Comparison of ENCODE assay signal across 8 cellular contexts in the genomic region with DNA sequence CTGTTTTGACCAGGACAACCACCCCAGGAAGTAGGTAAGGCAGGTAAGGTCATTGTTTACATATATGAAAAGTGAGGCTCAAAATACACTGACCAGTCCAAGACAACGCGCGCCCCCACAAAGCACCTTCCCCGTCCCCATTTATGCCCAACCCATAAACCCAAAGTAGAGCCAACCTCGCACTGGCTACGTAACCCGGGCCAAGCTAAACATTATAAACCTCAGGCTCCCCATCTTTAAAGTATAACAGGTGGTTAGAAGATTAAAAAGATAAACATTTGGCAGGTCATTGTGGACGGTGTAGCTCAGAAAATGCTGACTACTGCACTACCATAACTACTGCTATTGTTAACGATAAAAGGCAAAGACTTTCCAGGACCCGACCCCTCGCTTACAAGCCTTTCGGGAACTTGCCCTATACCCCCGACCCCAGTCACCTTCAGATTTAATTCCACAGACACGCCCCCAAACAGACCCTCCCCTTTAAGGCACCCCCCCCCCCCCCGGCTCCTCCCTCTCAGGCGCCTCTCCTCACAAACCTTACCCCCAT. TPM values are rescaled to one million over a fixed set of nuclear protein-coding genes. Genes with fewer than 3 reads are reported as not detected.
A peak's percentile ranks its signal among the peaks of the same experiment; 100 is the strongest.
DNase-seq lines count a peak whose midpoint lies in the region; ATAC-seq and TF ChIP-seq lines count a peak whose summit lies in the region.

No MANE protein-coding gene starts in this region.

- no peak for DNase-seq in MM.1S
- no peak for DNase-seq in breast epithelium (ENCODE audit: low spot score in 2 of 2)
- DNase-seq in GOT3 (lab: John Stamatoyannopoulos, UW), result no peak
- no peak for DNase-seq in mesenteric fat pad (ENCODE audit: low spot score)

- TF ChIP-seq CTCF in MM.1S (IDR thresholded peaks at IDR 0.05; ENCODE audit: low read length) (no peak), breast epithelium (IDR thresholded peaks at IDR 0.05) (no peak), liver (IDR thresholded peaks at IDR 0.05; ENCODE audit: low read depth, low read length, missing input control) (no peak)

- no peaks in the 10 kb centered on the region for H4K20me1 ChIP-seq in MM.1S (ENCODE audit: insufficient read depth, low read length)

- H3K9me3 ChIP-seq in ES-I3 (ENCODE audit: control insufficient read depth, insufficient read depth, low read length) (no peaks in the 10 kb centered on the region), MM.1S (replicated peaks; ENCODE audit: insufficient read depth, low read length) (no peaks in the 10 kb centered on the region), breast epithelium (no peaks in the 10 kb centered on the region), liver (ENCODE audit: control insufficient read depth in 4 of 4, low read length in 3 of 4) (no peaks in the 10 kb centered on the region), thymus (ENCODE audit: control insufficient read depth) (no peaks in the 10 kb centered on the region)

- H3K36me3 ChIP-seq in ES-I3 (ENCODE audit: insufficient read depth, low read length) (no peaks in the 10 kb centered on the region), MM.1S (replicated peaks; ENCODE audit: insufficient read depth, low read length) (no peaks in the 10 kb centered on the region), breast epithelium (no peaks in the 10 kb centered on the region), liver (ENCODE audit: control insufficient read depth in 4 of 4, insufficient read depth in 3 of 4, low read depth in 1 of 4, low read length in 3 of 4) (no peaks in the 10 kb centered on the region), thymus (ENCODE audit: control insufficient read depth, insufficient read depth) (no peaks in the 10 kb centered on the region)

- H3K4me3 ChIP-seq in MM.1S (ENCODE audit: low read length) (peak overlapping the region; percentile 91), breast epithelium (peak overlapping the region; percentile 75 to 82 (median 75)), liver (ENCODE audit: low read depth in 1 of 3, low read length in 3 of 3) (peak overlapping the region; percentile 60 to 83 (median 82)), thymus (ENCODE audit: low read length) (peak overlapping the region; percentile 70)

- H3K79me2 ChIP-seq in MM.1S (ENCODE audit: low read length), result peaks cover 52% of the 10 kb centered on the region

- no peaks in the 10 kb centered on the region for H3K9me2 ChIP-seq in MM.1S (replicated peaks; ENCODE audit: insufficient read depth, low read length)

- intact Hi-C loops in breast epithelium (cut with DNase I; ENCODE audit: low total_unique reads), result no loop called here

- peak overlapping the region; percentile 75 for H3K4me2 ChIP-seq in MM.1S (ENCODE audit: low read depth, low read length)

- H3K27ac ChIP-seq in MM.1S (ENCODE audit: low read length) (peak overlapping the region; percentile 60; the same call in 1 of the 2 replicates), breast epithelium (peak overlapping the region; percentile 98 to 99), liver (ENCODE audit: low read depth in 1 of 2, low read length in 2 of 2) (peak overlapping the region; percentile 84 to 88), thymus (ENCODE audit: low read depth) (peak overlapping the region; percentile 57)

- H3K9ac ChIP-seq in ES-I3 (ENCODE audit: low read depth, low read length), result peak overlapping the region; percentile 79
- peak overlapping the region; percentile 79 for H3K9ac ChIP-seq in MM.1S (ENCODE audit: low read length)
- H3K9ac ChIP-seq in liver (ENCODE audit: low read depth in 1 of 2, low read length in 2 of 2), result peak overlapping the region; percentile 68 to 72

- H3F3A ChIP-seq in MM.1S (ENCODE audit: insufficient read depth, low read length), result peaks cover 16% of the 10 kb centered on the region

- H3K27me3 ChIP-seq in MM.1S (replicated peaks; ENCODE audit: insufficient read depth, low read length) (no peaks in the 10 kb centered on the region), breast epithelium (no peaks in the 10 kb centered on the region), liver (ENCODE audit: control insufficient read depth in 4 of 4, insufficient read depth in 4 of 4, low read length in 3 of 4) (no peaks in the 10 kb centered on the region), thymus (ENCODE audit: control insufficient read depth, insufficient read depth) (no peaks in the 10 kb centered on the region)

- no peak for TF ChIP-seq RAD21 in liver (IDR thresholded peaks at IDR 0.05)

- WGBS in liver, result 2% methylated on average over 16 of the region's 16 CpGs
- 4% methylated on average over 16 of the region's 16 CpGs for WGBS in thymus

- peak overlapping the region; percentile 39; the same call in 1 of the 2 replicates for H2AFZ ChIP-seq in MM.1S (ENCODE audit: low read length)

- no peak for TF ChIP-seq POLR2A in breast epithelium (IDR thresholded peaks at IDR 0.05)

- H3K4me1 ChIP-seq in ES-I3 (ENCODE audit: insufficient read depth, low read length) (peaks cover 7% of the 10 kb centered on the region), MM.1S (ENCODE audit: low read length) (peaks cover 31% of the 10 kb centered on the region), breast epithelium (peaks cover 0 to 4% of the 10 kb centered on the region in 2 donors), liver (ENCODE audit: control insufficient read depth in 4 of 4, insufficient read depth in 4 of 4, low read length in 3 of 4) (peaks cover 0 to 11% (median 5%) of the 10 kb centered on the region in 4 donors), thymus (ENCODE audit: control insufficient read depth, insufficient read depth, low read length) (peaks cover 10% of the 10 kb centered on the region)

- no peak for ATAC-seq in GM18498 (IDR thresholded peaks at IDR 0.05; ENCODE audit: unreplicated experiment)

TF ChIP-seq in liver, 16 proteins besides CTCF, POLR2A, EP300 and RAD21 (continues in another document):
- TF ChIP-seq EGR1 (IDR thresholded peaks at IDR 0.05; ENCODE audit: low read depth in 2 of 2), result no peak
- TF ChIP-seq FOXA2 (IDR thresholded peaks at IDR 0.05), result no peak
- no peak for TF ChIP-seq JUND (IDR thresholded peaks at IDR 0.05)
- no peak for TF ChIP-seq YY1 (IDR thresholded peaks at IDR 0.05)
- TF ChIP-seq HNF4A (conservative IDR thresholded peaks at IDR 0.05), result no peak
- TF ChIP-seq, protein P1, sequence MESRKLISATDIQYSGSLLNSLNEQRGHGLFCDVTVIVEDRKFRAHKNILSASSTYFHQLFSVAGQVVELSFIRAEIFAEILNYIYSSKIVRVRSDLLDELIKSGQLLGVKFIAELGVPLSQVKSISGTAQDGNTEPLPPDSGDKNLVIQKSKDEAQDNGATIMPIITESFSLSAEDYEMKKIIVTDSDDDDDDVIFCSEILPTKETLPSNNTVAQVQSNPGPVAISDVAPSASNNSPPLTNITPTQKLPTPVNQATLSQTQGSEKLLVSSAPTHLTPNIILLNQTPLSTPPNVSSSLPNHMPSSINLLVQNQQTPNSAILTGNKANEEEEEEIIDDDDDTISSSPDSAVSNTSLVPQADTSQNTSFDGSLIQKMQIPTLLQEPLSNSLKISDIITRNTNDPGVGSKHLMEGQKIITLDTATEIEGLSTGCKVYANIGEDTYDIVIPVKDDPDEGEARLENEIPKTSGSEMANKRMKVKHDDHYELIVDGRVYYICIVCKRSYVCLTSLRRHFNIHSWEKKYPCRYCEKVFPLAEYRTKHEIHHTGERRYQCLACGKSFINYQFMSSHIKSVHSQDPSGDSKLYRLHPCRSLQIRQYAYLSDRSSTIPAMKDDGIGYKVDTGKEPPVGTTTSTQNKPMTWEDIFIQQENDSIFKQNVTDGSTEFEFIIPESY (IDR thresholded peaks at IDR 0.05), result no peak
- no peak for TF ChIP-seq TAF1 (conservative IDR thresholded peaks at IDR 0.05)
- TF ChIP-seq HNF4G (IDR thresholded peaks at IDR 0.05), result no peak
- TF ChIP-seq, protein P2, sequence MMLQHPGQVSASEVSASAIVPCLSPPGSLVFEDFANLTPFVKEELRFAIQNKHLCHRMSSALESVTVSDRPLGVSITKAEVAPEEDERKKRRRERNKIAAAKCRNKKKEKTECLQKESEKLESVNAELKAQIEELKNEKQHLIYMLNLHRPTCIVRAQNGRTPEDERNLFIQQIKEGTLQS (IDR thresholded peaks at IDR 0.05), result no peak
- no peak for TF ChIP-seq GABPA (IDR thresholded peaks at IDR 0.05 in 1 of 2, conservative IDR thresholded peaks at IDR 0.05 in 1 of 2)
- TF ChIP-seq RXRA (IDR thresholded peaks at IDR 0.05), result no peak
- TF ChIP-seq SP1 (IDR thresholded peaks at IDR 0.05), result no peak
- TF ChIP-seq FOXA1 (IDR thresholded peaks at IDR 0.05), result no peak
- TF ChIP-seq, protein P3, sequence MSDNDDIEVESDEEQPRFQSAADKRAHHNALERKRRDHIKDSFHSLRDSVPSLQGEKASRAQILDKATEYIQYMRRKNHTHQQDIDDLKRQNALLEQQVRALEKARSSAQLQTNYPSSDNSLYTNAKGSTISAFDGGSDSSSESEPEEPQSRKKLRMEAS (IDR thresholded peaks at IDR 0.05), result no peak

RNA-seq across cellular contexts. Expression of a gene that starts 0.5 kb away (rescaled TPM):
- 100 to 1,000 TPM; 240 to 412 (median 283) TPM for total RNA-seq in breast epithelium
- 10 to 100 TPM; 55.1 to 93.2 TPM for total RNA-seq in liver
- 10 to 100 TPM; 19.5 to 29.2 TPM for polyA plus RNA-seq in liver
- polyA plus RNA-seq in thymus, result 210 TPM
- 100 TPM for total RNA-seq in mesenteric fat pad

RNA-seq across cellular contexts. Expression of a gene that starts 0.8 kb away (rescaled TPM):
- total RNA-seq in breast epithelium (100 to 1,000 TPM in 1 of 3 donors, 10 to 100 TPM in 2; 14.9 to 103 (median 17.1) TPM), liver (1 to 10 TPM; 1.9 to 3.4 TPM), mesenteric fat pad (7.0 TPM)
- polyA plus RNA-seq in liver (1 to 10 TPM; 2.9 to 3.7 TPM), thymus (5.3 TPM)

RNA-seq across cellular contexts. Expression of a gene that starts 23.2 kb away (rescaled TPM):
- total RNA-seq in breast epithelium (100 to 1,000 TPM in 2 of 3 donors, 10 to 100 TPM in 1; 87.2 to 120 (median 112) TPM), liver (10 to 100 TPM; 30.5 to 47.2 TPM), mesenteric fat pad (117 TPM)
- polyA plus RNA-seq in liver (10 to 100 TPM; 70.1 to 74.0 TPM), thymus (104 TPM)

RNA-seq across cellular contexts. Expression of a gene that starts 25.9 kb away (rescaled TPM):
- total RNA-seq in breast epithelium (not detected), liver (under 1 TPM in 1 of 2 donors, not detected in 1; 0.33 TPM), mesenteric fat pad (not detected)
- polyA plus RNA-seq in liver (not detected), thymus (not detected)

RNA-seq across cellular contexts. Expression of a gene that starts 32.6 kb away (rescaled TPM):
- 10 to 100 TPM; 12.1 to 22.4 (median 21.4) TPM for total RNA-seq in breast epithelium
- 10 to 100 TPM in 1 of 2 donors, 1 to 10 TPM in 1; 8.4 to 10.4 TPM for total RNA-seq in liver
- polyA plus RNA-seq in liver, result 10 to 100 TPM; 19.6 to 22.4 TPM
- polyA plus RNA-seq in thymus, result 56.3 TPM
- total RNA-seq in mesenteric fat pad, result 29.1 TPM
